Comparison of ENCODE assay signal across 14 cellular contexts in genomic region chr10:19651549-19651948, GRCh38.
DNase-seq lines count a peak whose midpoint lies in the region; ATAC-seq and TF ChIP-seq lines count a peak whose summit lies in the region.
"Had no signal": no experiment of that assay in that cellular context is flagged by ENCODE, and none has a peak within 500 bp of the region (broad histone marks: within the 10 kb centered on the region; RNA-seq: fewer than 3 reads in every experiment).

No MANE protein-coding gene starts in this region.

- no peak for ATAC-seq in GM19035 (IDR thresholded peaks at IDR 0.05; ENCODE audit: unreplicated experiment)
- ATAC-seq: left lobe of liver, psoas muscle had no signal

- peak; percentile 51 for DNase-seq in ELR (ENCODE audit: low read depth)
- DNase-seq in RKO (ENCODE audit: low spot score), result peak; percentile 9
- peak; percentile 85 for DNase-seq in fibroblast of gingiva (ENCODE audit: low read depth)
- peak; percentile 72 for DNase-seq in retinal pigment epithelial cell (ENCODE audit: low read depth)
- DNase-seq in DMS53 treated with DMSO at 0.1 percent for 48 hours (lab: John Stamatoyannopoulos, UW; ENCODE audit: unreplicated experiment), result no peak
- DNase-seq in stimulated activated naive CD4-positive, alpha-beta T cell (lab: John Stamatoyannopoulos, UW), result no peak
- DNase-seq: activated B cell treated with CpG ODN at 0.5 μM for 24 hours; activated gamma-delta T cell treated with Interleukin-2 at 50 U/mL for 16 hours; GOT3; NCI-H187; psoas muscle; stimulated activated CD4-positive, alpha-beta T cell treated with anti-CD3 and anti-CD28 coated beads, Interleukin-1b, Interleukin-23, amount 100 ng/mL, for 48 hours had no signal

- no peak overlapping the region for H3K4me3 ChIP-seq in retinal pigment epithelial cell (ENCODE audit: low read length)
- H3K4me3 ChIP-seq: psoas muscle had no signal

- TF ChIP-seq CTCF in retinal pigment epithelial cell (conservative IDR thresholded peaks at IDR 0.05; ENCODE audit: low read depth, low read length), result no peak

Comparison
In these comparisons a context has a peak if more than half of its experiments do, and no peak if none do; other contexts are left out.
1. DNase-seq: peak in ELR (single experiment), RKO (single experiment), fibroblast of gingiva (single experiment) and retinal pigment epithelial cell (single experiment); none in DMS53 treated with DMSO at 0.1 percent for 48 hours (single experiment) and stimulated activated naive CD4-positive, alpha-beta T cell (0 of 6).